ENCODE assay signal across 9 cellular contexts in genomic region chr6:157019115-157019628, GRCh38.
A peak's percentile ranks its signal among the peaks of the same experiment; 100 is the strongest.
DNase-seq lines count a peak whose midpoint lies in the region; FAIRE-seq and TF ChIP-seq lines count a peak whose summit lies in the region.
"Had no signal": no experiment of that assay in that cellular context is flagged by ENCODE, and none has a peak within 500 bp of the region (broad histone marks: within the 10 kb centered on the region; RNA-seq: fewer than 3 reads in every experiment).

No MANE protein-coding gene starts in this region.

- DNase-seq in AG08396 (ENCODE audit: low spot score) (peak; percentile 5), GM12891 (ENCODE audit: insufficient read length, low spot score) (no peak), RPMI8226 (peak; percentile 74), fibroblast of the aortic adventitia (ENCODE audit: low read depth) (peak; percentile 5), DMS114 treated with DMSO at 0.1 percent for 48 hours (lab: John Stamatoyannopoulos, UW; ENCODE audit: unreplicated experiment) (no peak), COR-L47 (lab: John Stamatoyannopoulos, UW) (no peak), Ammon's horn (ENCODE audit: low spot score) (no peak), Kasumi-1 (lab: John Stamatoyannopoulos, UW) (no peak)
- DNase-seq: effector CD8-positive, alpha-beta T cell had no signal

- H3K4me3 ChIP-seq in fibroblast of the aortic adventitia (ENCODE audit: low read depth, low read length): no peak overlapping the region

- no peak for TF ChIP-seq CTCF in fibroblast of the aortic adventitia (IDR thresholded peaks at IDR 0.05; ENCODE audit: insufficient read depth, low read length)

- TF ChIP-seq POLR2A in GM12891 (IDR thresholded peaks at IDR 0.05; ENCODE audit: low read depth, low read length): no peak

- peak; percentile 90 for FAIRE-seq in GM12891 (lab: Jason Lieb, UNC)

TF ChIP-seq in GM12891, 5 proteins besides CTCF, POLR2A, EP300 and RAD21:
- TF ChIP-seq TAF1 (IDR thresholded peaks at IDR 0.05; ENCODE audit: low read depth, low read length) (no peak), SPI1 (IDR thresholded peaks at IDR 0.05; ENCODE audit: low read depth, low read length) (peak; percentile 89)

Comparison
In these comparisons a context has a peak if more than half of its experiments do, and no peak if none do; other contexts are left out.
1. DNase-seq: peak in AG08396 (single experiment), RPMI8226 (single experiment) and fibroblast of the aortic adventitia (single experiment); none in GM12891 (single experiment), DMS114 treated with DMSO at 0.1 percent for 48 hours (single experiment), COR-L47 (single experiment), Ammon's horn (single experiment) and Kasumi-1 (0 of 2).